ENCODE assay signal across 11 cellular contexts in the genomic region with DNA sequence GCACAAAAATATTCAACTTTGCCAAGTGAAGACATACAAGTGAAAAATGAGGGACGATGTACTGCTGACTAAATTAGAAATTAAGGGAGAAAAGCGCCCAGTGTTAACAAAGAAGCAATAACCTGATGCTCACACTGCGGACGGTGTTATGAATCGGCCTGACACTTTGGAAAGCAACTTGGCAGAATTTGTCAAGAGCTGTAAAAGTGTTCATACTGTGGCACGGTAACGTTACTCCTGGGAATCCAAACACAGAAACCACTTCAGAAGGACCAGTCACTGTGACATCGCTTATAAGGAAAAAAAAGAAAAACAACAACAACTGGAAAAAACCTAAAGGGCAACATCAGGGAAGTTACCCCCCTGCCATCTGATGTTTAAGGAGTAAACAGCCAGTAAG. TPM values are rescaled to one million over a fixed set of nuclear protein-coding genes. Genes with fewer than 3 reads are reported as not detected.
DNase-seq lines count a peak whose midpoint lies in the region; ATAC-seq, FAIRE-seq and TF ChIP-seq lines count a peak whose summit lies in the region.
"Had no signal": no experiment of that assay in that cellular context is flagged by ENCODE, and none has a peak within 500 bp of the region (broad histone marks: within the 10 kb centered on the region; RNA-seq: fewer than 3 reads in every experiment).

No MANE protein-coding gene starts in this region.

- H3K4me1 ChIP-seq in astrocyte (ENCODE audit: insufficient read depth, low read length) (peaks cover 45% of the 10 kb centered on the region), mesenchymal stem cell (ENCODE audit: control insufficient read depth, insufficient read depth, low read depth, low read length) (peaks cover 32% of the 10 kb centered on the region), thymus (ENCODE audit: control insufficient read depth, insufficient read depth, low read length) (peaks cover 27% of the 10 kb centered on the region)

- H4K20me1 ChIP-seq in astrocyte (ENCODE audit: insufficient read depth, low read length), result peaks cover 95% of the 10 kb centered on the region

- H3K36me3 ChIP-seq in astrocyte (ENCODE audit: insufficient read depth, low read length) (peaks cover 4% of the 10 kb centered on the region), mesenchymal stem cell (ENCODE audit: control insufficient read depth in 1 of 2, insufficient read depth in 2 of 2, low read depth in 1 of 2, low read length in 2 of 2) (peaks cover 2 to 6% of the 10 kb centered on the region in 2 experiments), thymus (ENCODE audit: control insufficient read depth, insufficient read depth) (peaks cover 4% of the 10 kb centered on the region)

- 68% methylated on average over 6 of the region's 8 CpGs for WGBS in mesenchymal stem cell
- 70% methylated on average over 8 of the region's 8 CpGs for WGBS in thymus

- no peak overlapping the region for H3K18ac ChIP-seq in mesenchymal stem cell (ENCODE audit: low read depth in 1 of 2, low read length in 2 of 2)

- H2BK120ac ChIP-seq in mesenchymal stem cell (ENCODE audit: low read depth, low read length), result no peak overlapping the region

- peak overlapping the region; percentile 55 for H3K27ac Mint-ChIP-seq in activated T-cell treated with anti-CD3 and anti-CD28 coated beads, Interleukin-2, amount 50 U/mL, for 72 hours
- H3K27ac Mint-ChIP-seq in astrocyte (ENCODE audit: unreplicated experiment), result peak overlapping the region; percentile 79
- H3K27ac Mint-ChIP-seq: progenitor cell of endocrine pancreas had no signal

- no peak for TF ChIP-seq CTCF in astrocyte (IDR thresholded peaks at IDR 0.05; ENCODE audit: insufficient read depth, low read depth, low read length)

- H3K23ac ChIP-seq in mesenchymal stem cell (ENCODE audit: low read length in 2 of 2), result no peak overlapping the region

- H2AFZ ChIP-seq in astrocyte (ENCODE audit: low read depth, low read length), result no peak overlapping the region
- no peak overlapping the region for H2AFZ ChIP-seq in mesenchymal stem cell (ENCODE audit: low read depth, low read length)

- H3K9ac ChIP-seq in astrocyte (ENCODE audit: low read length), result peak overlapping the region; percentile 14
- H3K9ac ChIP-seq in mesenchymal stem cell (ENCODE audit: low read length), result no peak overlapping the region

- no peak overlapping the region for H2AK5ac ChIP-seq in mesenchymal stem cell (ENCODE audit: low read length, severe bottlenecking)

- peaks cover 97% of the 10 kb centered on the region for H3K79me2 ChIP-seq in astrocyte (ENCODE audit: insufficient read depth, low read length)

- H2BK12ac ChIP-seq in mesenchymal stem cell (ENCODE audit: low read length in 2 of 2), result no peak overlapping the region

- no peaks in the 10 kb centered on the region for H3K27me3 Mint-ChIP-seq in activated T-cell treated with anti-CD3 and anti-CD28 coated beads, Interleukin-2, amount 50 U/mL, for 72 hours (ENCODE audit: low read depth)
- H3K27me3 Mint-ChIP-seq in activated T-cell treated with anti-CD3 and anti-CD28 coated beads, Interleukin-2, amount 50 U/mL, for 4 hours (ENCODE audit: low read depth), result no peaks in the 10 kb centered on the region
- no peaks in the 10 kb centered on the region for H3K27me3 Mint-ChIP-seq in astrocyte (ENCODE audit: low read depth, unreplicated experiment)
- H3K27me3 Mint-ChIP-seq: progenitor cell of endocrine pancreas had no signal

- H3K27me3 ChIP-seq in astrocyte (ENCODE audit: insufficient read depth, low read length) (no peaks in the 10 kb centered on the region), mesenchymal stem cell (ENCODE audit: control insufficient read depth in 1 of 2, insufficient read depth in 1 of 2, low read length in 2 of 2) (no peaks in the 10 kb centered on the region), thymus (ENCODE audit: control insufficient read depth, insufficient read depth) (no peaks in the 10 kb centered on the region)

- no peak overlapping the region for H4K91ac ChIP-seq in mesenchymal stem cell (ENCODE audit: low read length)

- H3K27ac ChIP-seq in astrocyte (ENCODE audit: low read depth, low read length) (peak overlapping the region; percentile 22), mesenchymal stem cell (ENCODE audit: low read length, poor library complexity, severe bottlenecking) (no peak overlapping the region), thymus (ENCODE audit: low read depth) (peak overlapping the region; percentile 5)

- no peak for TF ChIP-seq POLR2A in GM18505 (IDR thresholded peaks at IDR 0.05; ENCODE audit: borderline replicate concordance, extremely low read depth, insufficient read depth, insufficient read length)

- no peak overlapping the region for H4K8ac ChIP-seq in mesenchymal stem cell (ENCODE audit: low read length)

- no peaks in the 10 kb centered on the region for H3K9me3 ChIP-seq in astrocyte (ENCODE audit: insufficient read depth, low read depth, low read length)
- H3K9me3 ChIP-seq in mesenchymal stem cell (ENCODE audit: control insufficient read depth, low read length), result no peaks in the 10 kb centered on the region
- no peaks in the 10 kb centered on the region for H3K9me3 ChIP-seq in thymus (ENCODE audit: control insufficient read depth)

- H2BK5ac ChIP-seq in mesenchymal stem cell (ENCODE audit: low read depth, low read length, poor library complexity, severe bottlenecking), result no peak overlapping the region

- peak overlapping the region in 1 of 2 donors; percentile 16 for H3K4me3 Mint-ChIP-seq in activated T-cell treated with anti-CD3 and anti-CD28 coated beads, Interleukin-2, amount 50 U/mL, for 72 hours
- H3K4me3 Mint-ChIP-seq in activated T-cell treated with anti-CD3 and anti-CD28 coated beads, Interleukin-2, amount 50 U/mL, for 4 hours, result no peak overlapping the region
- peak overlapping the region; percentile 25 for H3K4me3 Mint-ChIP-seq in astrocyte (ENCODE audit: unreplicated experiment)

- no peak for FAIRE-seq in astrocyte (lab: Jason Lieb, UNC)

- no peak for DNase-seq in activated T-cell treated with anti-CD3 and anti-CD28 coated beads, Interleukin-2, amount 50 U/mL, for 72 hours
- DNase-seq in activated T-cell treated with anti-CD3 and anti-CD28 coated beads, Interleukin-2, amount 50 U/mL, for 4 hours, result no peak
- DNase-seq in astrocyte (ENCODE audit: low read depth), result no peak
- DNase-seq in mesenchymal stem cell, result peak; percentile 59
- no peak for DNase-seq in NCI-H446 (lab: John Stamatoyannopoulos, UW)
- DNase-seq: activated CD4-positive, alpha-beta T cell treated with anti-CD3 and anti-CD28 coated beads for 4 hours; SHP77 treated with DMSO at 0.1 percent for 48 hours had no signal

- ATAC-seq in activated T-cell treated with anti-CD3 and anti-CD28 coated beads, Interleukin-2, amount 50 U/mL, for 72 hours (replicated peaks in 1 of 2), result no peak
- ATAC-seq in activated T-cell treated with anti-CD3 and anti-CD28 coated beads, Interleukin-2, amount 50 U/mL, for 4 hours, result no peak
- ATAC-seq in HG03521 (IDR thresholded peaks at IDR 0.05; ENCODE audit: unreplicated experiment) (no peak), GM18505 (IDR thresholded peaks at IDR 0.05; ENCODE audit: unreplicated experiment) (no peak)

- H3K79me1 ChIP-seq in mesenchymal stem cell (replicated peaks; ENCODE audit: low read length, poor library complexity, severe bottlenecking), result no peaks in the 10 kb centered on the region

- peak overlapping the region; percentile 65 for H3K4me2 ChIP-seq in astrocyte (ENCODE audit: low read length)
- H3K4me2 ChIP-seq in mesenchymal stem cell (ENCODE audit: low read length, poor library complexity, severe bottlenecking), result no peak overlapping the region

- H3K36me3 Mint-ChIP-seq in activated T-cell treated with anti-CD3 and anti-CD28 coated beads, Interleukin-2, amount 50 U/mL, for 72 hours (ENCODE audit: insufficient read depth in 2 of 2), result peaks cover 3 to 7% of the 10 kb centered on the region in 2 donors
- peaks cover 12% of the 10 kb centered on the region for H3K36me3 Mint-ChIP-seq in activated T-cell treated with anti-CD3 and anti-CD28 coated beads, Interleukin-2, amount 50 U/mL, for 4 hours (ENCODE audit: insufficient read depth)
- H3K36me3 Mint-ChIP-seq in astrocyte (ENCODE audit: low read depth, unreplicated experiment), result no peaks in the 10 kb centered on the region

- H3K4me3 ChIP-seq in astrocyte (ENCODE audit: insufficient read depth, low read depth, low read length) (no peak overlapping the region), mesenchymal stem cell (ENCODE audit: insufficient read depth in 1 of 2, low read depth in 1 of 2, low read length in 2 of 2) (no peak overlapping the region), thymus (ENCODE audit: low read length) (no peak overlapping the region)

- H3K4me1 Mint-ChIP-seq in activated T-cell treated with anti-CD3 and anti-CD28 coated beads, Interleukin-2, amount 50 U/mL, for 72 hours (ENCODE audit: low read depth), result peaks cover 91% of the 10 kb centered on the region
- peaks cover 92% of the 10 kb centered on the region for H3K4me1 Mint-ChIP-seq in activated T-cell treated with anti-CD3 and anti-CD28 coated beads, Interleukin-2, amount 50 U/mL, for 4 hours (ENCODE audit: low read depth)
- peaks cover 58% of the 10 kb centered on the region for H3K4me1 Mint-ChIP-seq in astrocyte (ENCODE audit: low read depth, unreplicated experiment)

- no peak overlapping the region for H2BK15ac ChIP-seq in mesenchymal stem cell (ENCODE audit: low read depth, poor library complexity, severe bottlenecking)

- H3K9me3 Mint-ChIP-seq in activated T-cell treated with anti-CD3 and anti-CD28 coated beads, Interleukin-2, amount 50 U/mL, for 72 hours, result no peaks in the 10 kb centered on the region
- no peaks in the 10 kb centered on the region for H3K9me3 Mint-ChIP-seq in activated T-cell treated with anti-CD3 and anti-CD28 coated beads, Interleukin-2, amount 50 U/mL, for 4 hours
- H3K9me3 Mint-ChIP-seq in astrocyte (ENCODE audit: unreplicated experiment), result no peaks in the 10 kb centered on the region

- no peak overlapping the region for H3K4ac ChIP-seq in mesenchymal stem cell (ENCODE audit: low read depth in 1 of 2, low read length in 2 of 2)

- H3K14ac ChIP-seq in mesenchymal stem cell (ENCODE audit: low read length in 2 of 2), result no peak overlapping the region

RNA-seq across cellular contexts. Expression of a gene that starts 27.8 kb away (rescaled TPM):
- 100 to 1,000 TPM; 336 to 373 TPM for total RNA-seq in activated T-cell treated with anti-CD3 and anti-CD28 coated beads, Interleukin-2, amount 50 U/mL, for 72 hours
- 100 to 1,000 TPM; 262 to 285 (median 264) TPM for total RNA-seq in activated T-cell treated with anti-CD3 and anti-CD28 coated beads, Interleukin-2, amount 50 U/mL, for 4 hours
- total RNA-seq in astrocyte, result 458 and 459 TPM in 2 replicates
- 431 TPM for polyA plus RNA-seq in mesenchymal stem cell (2013, experiment 1 of 2)
- polyA plus RNA-seq in mesenchymal stem cell (2013, experiment 2 of 2), result 426 TPM
- 255 TPM for polyA plus RNA-seq in thymus
